18 cellular contexts compared by ENCODE assay signal in genomic region chr6:25537349-25538018, GRCh38.
DNase-seq lines count a peak whose midpoint lies in the region; ATAC-seq and TF ChIP-seq lines count a peak whose summit lies in the region.
"Had no signal": no experiment of that assay in that cellular context is flagged by ENCODE, and none has a peak within 500 bp of the region (broad histone marks: within the 10 kb centered on the region; RNA-seq: fewer than 3 reads in every experiment).

No MANE protein-coding gene starts in this region.

- ATAC-seq in naive B cell (ENCODE audit: low read depth in 2 of 2), result peak in 1 of 2 donors; percentile 43
- ATAC-seq: A549; activated CD4-positive, alpha-beta T cell treated with anti-CD3 and anti-CD28 coated beads for 36 hours; activated T-helper 17 cell treated with anti-CD3 and anti-CD28 coated beads, Interleukin-2, amount 50 U/mL, for 72 hours had no signal

- peaks cover 0 to 8% (median 0%) of the 10 kb centered on the region in 3 donors for H3K27me3 Mint-ChIP-seq in naive B cell
- H3K27me3 Mint-ChIP-seq: activated CD4-positive, alpha-beta T cell treated with anti-CD3 and anti-CD28 coated beads for 36 hours; activated T-helper 17 cell treated with anti-CD3 and anti-CD28 coated beads, Interleukin-2, amount 50 U/mL, for 72 hours; CD4-positive, CD25-positive, alpha-beta regulatory T cell had no signal

- peaks cover 0 to 6% (median 4%) of the 10 kb centered on the region in 3 donors for H3K4me1 Mint-ChIP-seq in naive B cell
- H3K4me1 Mint-ChIP-seq: activated CD4-positive, alpha-beta T cell treated with anti-CD3 and anti-CD28 coated beads for 36 hours; activated T-helper 17 cell treated with anti-CD3 and anti-CD28 coated beads, Interleukin-2, amount 50 U/mL, for 72 hours; CD4-positive, CD25-positive, alpha-beta regulatory T cell had no signal

- H3K9ac ChIP-seq in BLaER1 treated with 17β-estradiol and CSF1 and Interleukin-3, amounts not matched to agents 10 nM and 100 nM, result no peak overlapping the region
- H3K9ac ChIP-seq: neural progenitor cell had no signal

- peak overlapping the region in 5 of 8 donors; percentile 11 to 75 (median 60) for H3K4me3 Mint-ChIP-seq in naive B cell
- H3K4me3 Mint-ChIP-seq: activated CD4-positive, alpha-beta T cell treated with anti-CD3 and anti-CD28 coated beads for 36 hours; activated T-helper 17 cell treated with anti-CD3 and anti-CD28 coated beads, Interleukin-2, amount 50 U/mL, for 72 hours; CD4-positive, CD25-positive, alpha-beta regulatory T cell; neural progenitor cell had no signal

- H3K9me3 Mint-ChIP-seq in naive B cell, result no peaks in the 10 kb centered on the region
- H3K9me3 Mint-ChIP-seq: activated T-helper 17 cell treated with anti-CD3 and anti-CD28 coated beads, Interleukin-2, amount 50 U/mL, for 72 hours; neural progenitor cell had no signal

- H3K9me3 ChIP-seq in BLaER1 treated with 17β-estradiol and CSF1 and Interleukin-3, amounts not matched to agents 10 nM and 100 nM (replicated peaks in 1 of 11), result no peaks in the 10 kb centered on the region
- no peaks in the 10 kb centered on the region for H3K9me3 ChIP-seq in spleen
- H3K9me3 ChIP-seq: A549, thyroid gland had no signal

- 43 to 55% (median 47%) methylated on average over 8 of the region's 8 CpGs for WGBS in spleen, 5 donors

- H3K4me2 ChIP-seq in BLaER1 treated with 17β-estradiol and CSF1 and Interleukin-3, amounts not matched to agents 10 nM and 100 nM, result peak overlapping the region in 6 of 11 experiments; percentile 5 to 35 (median 6); a peak in 6 of 22 replicates
- H3K4me2 ChIP-seq: A549, neural progenitor cell had no signal

- DNase-seq in MV-4-11 (lab: John Stamatoyannopoulos, UW), result peak; percentile 22
- peak; percentile 3 for DNase-seq in fibroblast of mammary gland (ENCODE audit: low read depth)
- no peak for DNase-seq in naive B cell
- DNase-seq in HT-29 (ENCODE audit: low spot score), result no peak
- DNase-seq in GF-D8 (lab: John Stamatoyannopoulos, UW), result no peak
- no peak for DNase-seq in middle frontal gyrus (ENCODE audit: extremely low spot score, low spot score)
- no peak for DNase-seq in spleen
- DNase-seq: activated CD4-positive, alpha-beta T cell treated with anti-CD3 and anti-CD28 coated beads for 36 hours; CD4-positive, CD25-positive, alpha-beta regulatory T cell; DMS153; mesenchymal stem cell; NCI-H187 treated with DMSO at 0.1 percent for 48 hours; NCI-H446 treated with DMSO at 0.1 percent for 48 hours; thyroid gland had no signal

- H3K36me3 Mint-ChIP-seq in naive B cell, result peaks cover 7 to 20% of the 10 kb centered on the region in 2 donors

- H3K4me1 ChIP-seq in BLaER1 treated with 17β-estradiol and CSF1 and Interleukin-3, amounts not matched to agents 10 nM and 100 nM, result peaks cover 0 to 10% (median 6%) of the 10 kb centered on the region in 10 experiments; a peak in 8 of 20 replicates
- H3K4me1 ChIP-seq in spleen, result peaks cover 0 to 5% (median 0%) of the 10 kb centered on the region in 6 donors
- H3K4me1 ChIP-seq: A549, neural progenitor cell, thyroid gland had no signal

- TF ChIP-seq POLR2A in spleen (IDR thresholded peaks at IDR 0.05), result no peak

- H3K27ac Mint-ChIP-seq in naive B cell, result peak overlapping the region in 1 of 6 donors; percentile 2
- H3K27ac Mint-ChIP-seq: activated CD4-positive, alpha-beta T cell treated with anti-CD3 and anti-CD28 coated beads for 36 hours; activated T-helper 17 cell treated with anti-CD3 and anti-CD28 coated beads, Interleukin-2, amount 50 U/mL, for 72 hours; CD4-positive, CD25-positive, alpha-beta regulatory T cell; neural progenitor cell had no signal

- intact Hi-C loops in spleen (cut with DNase I; ENCODE audit: low total_unique reads), result no loop called here

- H3K36me3 ChIP-seq in BLaER1 treated with 17β-estradiol and CSF1 and Interleukin-3, amounts not matched to agents 10 nM and 100 nM, result no peaks in the 10 kb centered on the region
- H3K36me3 ChIP-seq in spleen, result peaks cover 0 to 45% (median 2%) of the 10 kb centered on the region in 6 donors

- H3K4me3 ChIP-seq in BLaER1 treated with 17β-estradiol and CSF1 and Interleukin-3, amounts not matched to agents 10 nM and 100 nM, result no peak overlapping the region
- H3K4me3 ChIP-seq in fibroblast of mammary gland (ENCODE audit: control insufficient read depth, low read depth, low read length) (no peak overlapping the region), spleen (no peak overlapping the region)
- H3K4me3 ChIP-seq: A549, neural progenitor cell, thyroid gland had no signal

- H3K27me3 ChIP-seq in BLaER1 treated with 17β-estradiol and CSF1 and Interleukin-3, amounts not matched to agents 10 nM and 100 nM, result no peaks in the 10 kb centered on the region
- no peaks in the 10 kb centered on the region for H3K27me3 ChIP-seq in spleen (replicated peaks in 1 of 7)
- H3K27me3 ChIP-seq: neural progenitor cell, thyroid gland had no signal

- H4K20me1 ChIP-seq in BLaER1 treated with 17β-estradiol and CSF1 and Interleukin-3, amounts not matched to agents 10 nM and 100 nM, result no peaks in the 10 kb centered on the region

- no peak overlapping the region for H3K27ac ChIP-seq in BLaER1 treated with 17β-estradiol and CSF1 and Interleukin-3, amounts not matched to agents 10 nM and 100 nM
- no peak overlapping the region for H3K27ac ChIP-seq in spleen
- H3K27ac ChIP-seq: A549, neural progenitor cell, thyroid gland had no signal

- TF ChIP-seq CTCF in fibroblast of mammary gland (conservative IDR thresholded peaks at IDR 0.05; ENCODE audit: control insufficient read depth, insufficient read depth, low read depth, low read length) (no peak), spleen (IDR thresholded peaks at IDR 0.05 in 8 of 11, conservative IDR thresholded peaks at IDR 0.05 in 3 of 11) (no peak)

Comparison
In these comparisons a context has a peak if more than half of its experiments do, and no peak if none do; other contexts are left out.
1. DNase-seq: peak in MV-4-11 (single experiment) and fibroblast of mammary gland (single experiment); none in naive B cell (single experiment), HT-29 (single experiment), GF-D8 (single experiment), middle frontal gyrus (single experiment) and spleen (single experiment).